11 cellular contexts compared by ENCODE assay signal in genomic region chr19:2199215-2199614, GRCh38. TPM values are rescaled to one million over a fixed set of nuclear protein-coding genes. Genes with fewer than 3 reads are reported as not detected.
A peak's percentile ranks its signal among the peaks of the same experiment; 100 is the strongest.
DNase-seq lines count a peak whose midpoint lies in the region; ATAC-seq and TF ChIP-seq lines count a peak whose summit lies in the region.
"Had no signal": no experiment of that assay in that cellular context is flagged by ENCODE, and none has a peak within 500 bp of the region (broad histone marks: within the 10 kb centered on the region; RNA-seq: fewer than 3 reads in every experiment).

No MANE protein-coding gene starts in this region.

- ATAC-seq in heart left ventricle (peak in 3 of 4 donors; percentile 54 to 67 (median 57)), Panc1 (peak; percentile 62), HG02642 (IDR thresholded peaks at IDR 0.05; ENCODE audit: poor library complexity, unreplicated experiment) (no peak), GM21390 (IDR thresholded peaks at IDR 0.05; ENCODE audit: unreplicated experiment) (no peak)

- TF ChIP-seq CTCF in heart left ventricle (IDR thresholded peaks at IDR 0.05): peak in 9 of 12 donors; percentile 21 to 50 (median 29)
- peak; percentile 58; the same call in 1 of the 2 replicates for TF ChIP-seq CTCF in Panc1 (IDR thresholded peaks at IDR 0.05)
- peak; percentile 34 for TF ChIP-seq CTCF in fibroblast of villous mesenchyme (IDR thresholded peaks at IDR 0.05; ENCODE audit: insufficient read depth, low read depth, low read length)

- TF ChIP-seq POLR2A in heart left ventricle (IDR thresholded peaks at IDR 0.05): no peak

- DNase-seq in heart left ventricle: no peak
- no peak for DNase-seq in cardiac septum (ENCODE audit: low spot score)
- DNase-seq in Panc1 (ENCODE audit: low read depth, low spot score): no peak
- no peak for DNase-seq in fibroblast of villous mesenchyme (ENCODE audit: low read depth)
- no peak for DNase-seq in NCI-H345 treated with DMSO at 0.1 percent for 48 hours (lab: John Stamatoyannopoulos, UW; ENCODE audit: unreplicated experiment)
- DNase-seq in MG63: no peak
- DNase-seq: NK-92 treated with Interleukin-12 subunit alpha and Interleukin-12 subunit beta, amount 100 ng/mL, for 24 hours; stomach had no signal

- H3K27ac ChIP-seq in heart left ventricle (no peak overlapping the region), Panc1 (ENCODE audit: low read length) (no peak overlapping the region)
- H3K27ac ChIP-seq: C4-2B, stomach had no signal

- H3K4me3 ChIP-seq in heart left ventricle (no peak overlapping the region), Panc1 (ENCODE audit: low read depth in 2 of 2, low read length in 2 of 2) (no peak overlapping the region), fibroblast of villous mesenchyme (ENCODE audit: low read depth, low read length) (no peak overlapping the region), MG63 (no peak overlapping the region)
- H3K4me3 ChIP-seq: stomach had no signal

- in situ Hi-C loops in Panc1 (cut with HindIII; ENCODE audit: low pct_unique_long_range_greater_than_20kb, low sequenced_read_pairs): no loop called here

- H3K9me3 ChIP-seq in heart left ventricle (no peaks in the 10 kb centered on the region), Panc1 (ENCODE audit: control insufficient read depth, insufficient read depth, low read depth, low read length) (no peaks in the 10 kb centered on the region), MG63 (no peaks in the 10 kb centered on the region)
- H3K9me3 ChIP-seq: stomach had no signal

- no peaks in the 10 kb centered on the region for H3K27me3 ChIP-seq in heart left ventricle
- no peaks in the 10 kb centered on the region for H3K27me3 ChIP-seq in Panc1 (ENCODE audit: control insufficient read depth, insufficient read depth, low read length)
- no peaks in the 10 kb centered on the region for H3K27me3 ChIP-seq in MG63
- H3K27me3 ChIP-seq: stomach had no signal

- no TSS peak for BruUV-seq in Panc1 (replicated peaks; lab: Mats Ljungman, UMichigan)

- 64 to 73% (median 69%) methylated on average over 5 to 18 of the region's 18 CpGs for WGBS in heart left ventricle, 4 donors

- POLR2A ChIA-PET in Panc1 (lab: Charles Lee): no interaction called here

- H3K4me1 ChIP-seq in heart left ventricle (peaks cover 0 to 7% (median 0%) of the 10 kb centered on the region in 12 donors), Panc1 (ENCODE audit: control insufficient read depth, insufficient read depth, low read length) (no peaks in the 10 kb centered on the region)

- CTCF ChIA-PET in Panc1 (lab: Charles Lee): interaction anchor here (0.6 kb wide), 1 partner anchor 41 kb away, joined by 4 read pairs; no protein-coding TSS in a partner anchor

- intact Hi-C loops in heart left ventricle (cut with DNase I) (no loop called here), cardiac septum (cut with DNase I) (no loop called here), Panc1 (cut with micrococcal nuclease; ENCODE audit: unreplicated experiment) (no loop called here)

- H3K36me3 ChIP-seq in heart left ventricle (peaks cover 0 to 71% (median 36%) of the 10 kb centered on the region in 9 donors), Panc1 (ENCODE audit: control insufficient read depth, insufficient read depth, low read length) (no peaks in the 10 kb centered on the region), MG63 (no peaks in the 10 kb centered on the region)

RNA-seq across cellular contexts. Expression of gene DOT1L, which starts 35.5 kb away (rescaled TPM):
- total RNA-seq in heart left ventricle (10 to 100 TPM in 6 of 9 donors, 1 to 10 TPM in 3; 5.2 to 24.0 (median 10.8) TPM), cardiac septum (15.2 TPM), Panc1 (2021; ENCODE audit: unreplicated experiment) (27.3 TPM), fibroblast of villous mesenchyme (5.6 and 8.4 TPM in 2 replicates)
- 10 to 100 TPM in 1 of 2 donors, 1 to 10 TPM in 1; 5.7 to 22.4 TPM for polyA plus RNA-seq in heart left ventricle
- polyA plus RNA-seq in Panc1 (2012; ENCODE audit: insufficient read length): 19.6 TPM
- 3.5 and 5.4 TPM in 2 replicates for total RNA-seq in MG63 (2014; rRNA removed; shearing (Covaris generic); ENCODE audit: low replicate concordance)

RNA-seq across cellular contexts. Expression of gene PLEKHJ1, which starts 36.9 kb away (rescaled TPM):
- 10 to 100 TPM; 44.6 to 63.2 (median 46.5) TPM for total RNA-seq in heart left ventricle
- 10 to 100 TPM; 80.9 to 89.7 TPM for polyA plus RNA-seq in heart left ventricle
- 51.2 TPM for total RNA-seq in cardiac septum
- 78.6 TPM for total RNA-seq in Panc1 (2021; ENCODE audit: unreplicated experiment)
- polyA plus RNA-seq in Panc1 (2012; ENCODE audit: insufficient read length): 74.7 TPM
- total RNA-seq in fibroblast of villous mesenchyme: 43.6 and 46.4 TPM in 2 replicates
- 23.1 and 25.6 TPM in 2 replicates for total RNA-seq in MG63 (2014; rRNA removed; shearing (Covaris generic); ENCODE audit: low replicate concordance)

RNA-seq across cellular contexts. Expression of gene SF3A2, which starts 37.4 kb away (rescaled TPM):
- 10 to 100 TPM; 19.2 to 43.9 (median 28.6) TPM for total RNA-seq in heart left ventricle
- polyA plus RNA-seq in heart left ventricle: 10 to 100 TPM; 22.7 to 29.5 TPM
- 34.1 TPM for total RNA-seq in cardiac septum
- total RNA-seq in Panc1 (2021; ENCODE audit: unreplicated experiment): 103 TPM
- polyA plus RNA-seq in Panc1 (2012; ENCODE audit: insufficient read length): 129 TPM
- total RNA-seq in fibroblast of villous mesenchyme: 24.6 and 25.1 TPM in 2 replicates
- 5.5 and 23.7 TPM in 2 replicates for total RNA-seq in MG63 (2014; rRNA removed; shearing (Covaris generic); ENCODE audit: low replicate concordance)

RNA-seq across cellular contexts. Expression of gene AP3D1, which starts 47.8 kb away (rescaled TPM):
- total RNA-seq in heart left ventricle (100 to 1,000 TPM in 5 of 9 donors, 10 to 100 TPM in 4; 63.1 to 116 (median 103) TPM), cardiac septum (89.0 TPM), Panc1 (2021; ENCODE audit: unreplicated experiment) (167 TPM), fibroblast of villous mesenchyme (122 and 140 TPM in 2 replicates)
- 100 to 1,000 TPM in 1 of 2 donors, 10 to 100 TPM in 1; 66.3 to 124 TPM for polyA plus RNA-seq in heart left ventricle
- polyA plus RNA-seq in Panc1 (2012; ENCODE audit: insufficient read length): 172 TPM
- total RNA-seq in MG63 (2014; rRNA removed; shearing (Covaris generic); ENCODE audit: low replicate concordance): 65.6 and 91.8 TPM in 2 replicates

RNA-seq across cellular contexts. Expression of gene AMH, which starts 49.9 kb away (rescaled TPM):
- total RNA-seq in heart left ventricle (under 1 TPM in 5 of 9 donors, not detected in 4; 0.32 to 0.81 (median 0.57) TPM), cardiac septum (1.5 TPM), Panc1 (2021; ENCODE audit: unreplicated experiment) (21.9 TPM), fibroblast of villous mesenchyme (0.32 and 1.3 TPM in 2 replicates)
- polyA plus RNA-seq in heart left ventricle: 1 to 10 TPM in 1 of 2 donors, under 1 TPM in 1; 0.10 to 1.1 TPM
- polyA plus RNA-seq in Panc1 (2012; ENCODE audit: insufficient read length): 10.3 TPM
- total RNA-seq in MG63 (2014; rRNA removed; shearing (Covaris generic); ENCODE audit: low replicate concordance): 0.49 and 4.1 TPM in 2 replicates

Comparison
In these comparisons a context has a peak if more than half of its experiments do, and no peak if none do; other contexts are left out.
1. ATAC-seq: peak in heart left ventricle (3 of 4) and Panc1 (single experiment); none in HG02642 (single experiment) and GM21390 (single experiment).
2. Peak in every context shown above with its lines, with median percentiles within 50 percentile points of each other: CTCF ChIP-seq.